8 cellular contexts compared by ENCODE assay signal in genomic region chr6:26305097-26305841, GRCh38. TPM values are rescaled to one million over a fixed set of nuclear protein-coding genes. Genes with fewer than 3 reads are reported as not detected.
DNase-seq lines count a peak whose midpoint lies in the region; ATAC-seq, FAIRE-seq and TF ChIP-seq lines count a peak whose summit lies in the region.

No MANE protein-coding gene starts in this region.

- no peak for TF ChIP-seq POLR2A in A549 (IDR thresholded peaks at IDR 0.05; ENCODE audit: low read length)

- no peaks in the 10 kb centered on the region for H3K36me3 Mint-ChIP-seq in endothelial cell (ENCODE audit: low read depth, unreplicated experiment)
- no peaks in the 10 kb centered on the region for H3K36me3 Mint-ChIP-seq in stimulated activated naive CD8-positive, alpha-beta T cell treated with anti-CD3 and anti-CD28 coated beads, Interleukin-15, Interleukin-2, amounts not matched to agents 100 ng/mL and 50 ng/mL, for 24 hours (ENCODE audit: low read depth)

- ATAC-seq in A549 (peak; percentile 88 to 93), GM19351 (IDR thresholded peaks at IDR 0.05; ENCODE audit: unreplicated experiment) (peak; percentile 52), mucosa of descending colon (peak; percentile 84), GM18868 (IDR thresholded peaks at IDR 0.05; ENCODE audit: unreplicated experiment) (no peak)

- intact Hi-C loops in mucosa of descending colon (cut with DNase I, micrococcal nuclease) = no loop called here

- CTCF ChIA-PET in A549 (lab: Yijun Ruan, JAX) = interaction anchor here (1.0 kb wide), 1 partner anchor 36 kb away, joined by 3 read pairs; no protein-coding TSS in a partner anchor

- peak overlapping the region; percentile 59 for H3K4me3 ChIP-seq in A549
- H3K4me3 ChIP-seq in mucosa of descending colon = no peak overlapping the region

- POLR2A ChIA-PET in A549 (lab: Yijun Ruan, JAX) = interaction anchor here (0.8 to 1.3 kb wide), 3 partner anchors 9 to 72 kb away, joined by 3 to 5 read pairs (median 4); a partner anchor contains a TSS

- 0 out of 5 replicates have a peak, but pooled peaks of 1 of the 2 experiments have one; percentile 3 for TF ChIP-seq RAD21 in A549 (conservative IDR thresholded peaks at IDR 0.05 in 1 of 2, IDR thresholded peaks at IDR 0.05 in 1 of 2)

- FAIRE-seq in A549 (lab: Jason Lieb, UNC) = no peak

- H3K9me3 Mint-ChIP-seq in endothelial cell (ENCODE audit: unreplicated experiment) = no peaks in the 10 kb centered on the region
- H3K9me3 Mint-ChIP-seq in stimulated activated naive CD8-positive, alpha-beta T cell treated with anti-CD3 and anti-CD28 coated beads, Interleukin-15, Interleukin-2, amounts not matched to agents 100 ng/mL and 50 ng/mL, for 24 hours = peaks cover 8% of the 10 kb centered on the region

- H3K36me3 ChIP-seq in mucosa of descending colon (ENCODE audit: low read depth) = no peaks in the 10 kb centered on the region

- peak overlapping the region; percentile 77 for H3K27ac Mint-ChIP-seq in endothelial cell (ENCODE audit: unreplicated experiment)
- peak overlapping the region; percentile 89 for H3K27ac Mint-ChIP-seq in stimulated activated naive CD8-positive, alpha-beta T cell treated with anti-CD3 and anti-CD28 coated beads, Interleukin-15, Interleukin-2, amounts not matched to agents 100 ng/mL and 50 ng/mL, for 24 hours

- under 1% methylated on average over 22 of the region's 22 CpGs for WGBS in A549 (ENCODE audit: missing lambda C conversion rate)

- DNase-seq in A549 (ENCODE audit: low read depth in 1 of 2, low spot score in 1 of 2) = peak in 1 of 2 experiments; percentile 87
- peak; percentile 87 for DNase-seq in NAMALWA (ENCODE audit: low spot score)
- peak; percentile 80 for DNase-seq in activated CD8-positive, alpha-beta memory T cell treated with anti-CD3 and anti-CD28 coated beads for 24 hours
- DNase-seq in endothelial cell (ENCODE audit: low spot score) = peak; percentile 57
- DNase-seq in mucosa of descending colon = peak in 2 of 3 donors; percentile 69 to 73

- TF ChIP-seq CTCF in A549 (IDR thresholded peaks at IDR 0.05) (no peak), endothelial cell (IDR thresholded peaks at IDR 0.05; ENCODE audit: unreplicated experiment) (no peak), mucosa of descending colon (IDR thresholded peaks at IDR 0.05) (no peak)

- peaks cover 18% of the 10 kb centered on the region for H3K4me1 ChIP-seq in A549
- H3K4me1 ChIP-seq in mucosa of descending colon (ENCODE audit: low read depth) = no peaks in the 10 kb centered on the region

- H3K27ac ChIP-seq in A549 = peak overlapping the region; percentile 83 to 90

- peaks cover 3% of the 10 kb centered on the region for H3K27me3 Mint-ChIP-seq in endothelial cell (ENCODE audit: unreplicated experiment)
- no peaks in the 10 kb centered on the region for H3K27me3 Mint-ChIP-seq in stimulated activated naive CD8-positive, alpha-beta T cell treated with anti-CD3 and anti-CD28 coated beads, Interleukin-15, Interleukin-2, amounts not matched to agents 100 ng/mL and 50 ng/mL, for 24 hours

- no peak for TF ChIP-seq EP300 in A549 (IDR thresholded peaks at IDR 0.05)

- H3K4me1 Mint-ChIP-seq in endothelial cell (ENCODE audit: unreplicated experiment) = peaks cover 5% of the 10 kb centered on the region
- peaks cover 70% of the 10 kb centered on the region for H3K4me1 Mint-ChIP-seq in stimulated activated naive CD8-positive, alpha-beta T cell treated with anti-CD3 and anti-CD28 coated beads, Interleukin-15, Interleukin-2, amounts not matched to agents 100 ng/mL and 50 ng/mL, for 24 hours (ENCODE audit: low read depth)

- H3K4me3 Mint-ChIP-seq in endothelial cell (ENCODE audit: unreplicated experiment) = peak overlapping the region; percentile 93
- H3K4me3 Mint-ChIP-seq in stimulated activated naive CD8-positive, alpha-beta T cell treated with anti-CD3 and anti-CD28 coated beads, Interleukin-15, Interleukin-2, amounts not matched to agents 100 ng/mL and 50 ng/mL, for 24 hours = peak overlapping the region; percentile 86

- peak overlapping the region; percentile 78 for H3K4me2 ChIP-seq in A549

- H3K9me3 ChIP-seq in A549 (no peaks in the 10 kb centered on the region), mucosa of descending colon (no peaks in the 10 kb centered on the region)

TF ChIP-seq in A549, 52 proteins besides CTCF, POLR2A, EP300 and RAD21:
- 0 out of 5 replicates have a peak, but pooled peaks of 1 of the 2 experiments have one; percentile 28 for TF ChIP-seq JUN (IDR thresholded peaks at IDR 0.05)
- peak; percentile 41; the same call in 1 of the 2 replicates for TF ChIP-seq SREBF2 (IDR thresholded peaks at IDR 0.05)
- peak in 1 of 2 experiments; percentile 50; a peak in 1 of 4 replicates for TF ChIP-seq CEBPB (IDR thresholded peaks at IDR 0.05)
- TF ChIP-seq CBX2 (IDR thresholded peaks at IDR 0.05; ENCODE audit: borderline replicate concordance, low read depth) = no peak
- TF ChIP-seq EHF (CRISPR knock-in tag; IDR thresholded peaks at IDR 0.05) = no peak
- TF ChIP-seq NFE2L2 (conservative IDR thresholded peaks at IDR 0.05; ENCODE audit: low read length) = no peak
- no peak for TF ChIP-seq RCOR1 (IDR thresholded peaks at IDR 0.05; ENCODE audit: low read depth, low read length)
- TF ChIP-seq FOXS1 (CRISPR knock-in tag; IDR thresholded peaks at IDR 0.05) = no peak
- TF ChIP-seq MAFK (IDR thresholded peaks at IDR 0.05; ENCODE audit: partially characterized antibody) = no peak
- TF ChIP-seq MAX (IDR thresholded peaks at IDR 0.05) = peak; percentile 62; the same call in 1 of the 2 replicates
- TF ChIP-seq REST (IDR thresholded peaks at IDR 0.05) = no peak
TF ChIP-seq in A549: peak in this region for 4.

RNA-seq across cellular contexts. Expression of gene BTN3A2, which starts 59.7 kb away (rescaled TPM):
- polyA plus RNA-seq in A549 (2011; rRNA removed) (13.4 and 13.5 TPM in 2 replicates), A549 (2017; fragmentation: RNase III; extraction: RNeasy Plus Mini Kit Qiagen cat#74134 plus additional on column Dnase treatment) (4.2 to 5.1 TPM (median 4.8 TPM) in 3 replicates)
- 4.3 and 5.5 TPM in 2 replicates for polyA plus RNA-seq in A549 (2012; cell fraction: cytosol; rRNA removed)
- polyA plus RNA-seq in A549 (2012; cell fraction: nucleus; rRNA removed) = 3.3 and 4.1 TPM in 2 replicates
- polyA minus RNA-seq in A549 (2011; rRNA and poly(A)+ RNA removed) = 4.9 and 11.7 TPM in 2 replicates
- total RNA-seq in endothelial cell (ENCODE audit: unreplicated experiment) (8.2 TPM), mucosa of descending colon (10 to 100 TPM; 48.0 to 55.1 (median 48.7) TPM)
